In the genomic region with DNA sequence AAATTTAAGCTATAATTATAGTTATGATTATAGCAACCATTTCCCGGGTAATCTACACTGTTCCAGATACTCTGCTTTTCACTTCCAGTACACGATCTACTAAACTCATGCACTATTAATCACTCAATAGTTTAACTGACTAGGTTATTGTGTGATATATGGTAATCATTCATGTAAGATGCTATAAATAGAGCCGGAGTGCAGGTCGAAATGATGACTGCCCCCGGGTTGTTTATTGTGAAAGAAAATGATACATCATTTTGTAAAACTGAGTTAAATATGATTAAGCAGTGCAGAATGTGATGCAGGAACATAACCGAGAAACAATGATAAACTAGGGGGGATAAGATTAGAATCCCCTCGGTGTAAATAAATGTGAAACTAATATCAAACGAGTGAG, we compare ENCODE assay signal across 24 cellular contexts.
"Had no signal": no experiment of that assay in that cellular context is flagged by ENCODE, and none has a peak within 500 bp of the region (broad histone marks: within the 10 kb centered on the region; RNA-seq: fewer than 3 reads in every experiment).

No MANE protein-coding gene starts in this region.

- H3K4me3 Mint-ChIP-seq: activated CD4-positive, alpha-beta memory T cell treated with anti-CD3 and anti-CD28 coated beads for 36 hours; activated naive CD4-positive, alpha-beta T cell treated with anti-CD3 and anti-CD28 coated beads, Interleukin-2, amount 10 ng/mL, durations not matched to agents 7 days and 5 days; activated naive CD8-positive, alpha-beta T cell treated with anti-CD3 and anti-CD28 coated beads, Interleukin-2, amount 10 ng/mL, durations not matched to agents 7 days and 5 days; activated T-cell treated with anti-CD3 and anti-CD28 coated beads, Interleukin-2, amount 50 U/mL, for 24 hours; natural killer cell treated with Interleukin-12 subunit alpha and Interleukin-12 subunit beta and Interleukin-15 and Interleukin-18, amount 100 ng/mL, for 72 hours; T-helper 2 cell treated with Interferon-gamma antibody and Interleukin-4, amounts not matched to agents 5 μg/mL and 100 μg/mL, for 36 hours had no signal

- H3K36me3 ChIP-seq: colonic mucosa, left lung, lower lobe of right lung had no signal

- H3K9me3 ChIP-seq: colonic mucosa, left lung, lower lobe of right lung, mucosa of descending colon, testis had no signal

- H3K27ac ChIP-seq: colonic mucosa, dorsolateral prefrontal cortex, left lung, lower lobe of right lung, testis had no signal

- H3K4me3 ChIP-seq: colonic mucosa, dorsolateral prefrontal cortex, left lung, lower lobe of right lung, mucosa of descending colon, testis had no signal

- ATAC-seq: left lung; lower lobe of right lung; mucosa of descending colon; natural killer cell treated with Interleukin-12 subunit alpha and Interleukin-12 subunit beta and Interleukin-15 and Interleukin-18, amount 100 ng/mL, for 72 hours; right cardiac atrium had no signal

- H3K4me1 Mint-ChIP-seq: activated naive CD4-positive, alpha-beta T cell treated with anti-CD3 and anti-CD28 coated beads, Interleukin-2, amount 10 ng/mL, durations not matched to agents 7 days and 5 days; activated naive CD8-positive, alpha-beta T cell treated with anti-CD3 and anti-CD28 coated beads, Interleukin-2, amount 10 ng/mL, durations not matched to agents 7 days and 5 days had no signal

- DNase-seq: activated CD4-positive, alpha-beta memory T cell treated with anti-CD3 and anti-CD28 coated beads for 36 hours; activated CD4-positive, alpha-beta T cell treated with anti-CD3 and anti-CD28 coated beads for 48 hours; activated CD4-positive, CD25-positive, alpha-beta regulatory T cell; activated CD8-positive, alpha-beta memory T cell treated with anti-CD3 and anti-CD28 coated beads, Interleukin-2, amount 50 U/mL, for 48 hours; activated gamma-delta T cell; activated naive CD4-positive, alpha-beta T cell treated with anti-CD3 and anti-CD28 coated beads, Interleukin-2, amount 10 ng/mL, durations not matched to agents 7 days and 5 days; activated naive CD8-positive, alpha-beta T cell treated with anti-CD3 and anti-CD28 coated beads, Interleukin-2, amount 10 ng/mL, durations not matched to agents 7 days and 5 days; activated T-cell treated with anti-CD3 and anti-CD28 coated beads, Interleukin-2, amount 50 U/mL, for 24 hours; amygdala; colonic mucosa; dorsolateral prefrontal cortex; effector memory CD4-positive, alpha-beta T cell; left lung; lower lobe of right lung; mucosa of descending colon; right cardiac atrium; stimulated activated CD4-positive, alpha-beta T cell treated with anti-CD3 and anti-CD28 coated beads, Interleukin-15, amount 100 ng/mL, for 24 hours; stimulated activated CD4-positive, alpha-beta T cell treated with anti-CD3 and anti-CD28 coated beads, Interleukin-2, amount 100 ng/mL, for 24 hours; stimulated activated naive CD4-positive, alpha-beta T cell; T-helper 1 cell; testis; trophoblast cell had no signal

- H3K36me3 Mint-ChIP-seq: activated CD4-positive, alpha-beta memory T cell treated with anti-CD3 and anti-CD28 coated beads for 36 hours; activated naive CD4-positive, alpha-beta T cell treated with anti-CD3 and anti-CD28 coated beads, Interleukin-2, amount 10 ng/mL, durations not matched to agents 7 days and 5 days; activated naive CD8-positive, alpha-beta T cell treated with anti-CD3 and anti-CD28 coated beads, Interleukin-2, amount 10 ng/mL, durations not matched to agents 7 days and 5 days; natural killer cell treated with Interleukin-12 subunit alpha and Interleukin-12 subunit beta and Interleukin-15 and Interleukin-18, amount 100 ng/mL, for 72 hours had no signal

- H3K9me3 Mint-ChIP-seq: activated CD4-positive, alpha-beta memory T cell treated with anti-CD3 and anti-CD28 coated beads for 36 hours; activated naive CD4-positive, alpha-beta T cell treated with anti-CD3 and anti-CD28 coated beads, Interleukin-2, amount 10 ng/mL, durations not matched to agents 7 days and 5 days; activated naive CD8-positive, alpha-beta T cell treated with anti-CD3 and anti-CD28 coated beads, Interleukin-2, amount 10 ng/mL, durations not matched to agents 7 days and 5 days; activated T-cell treated with anti-CD3 and anti-CD28 coated beads, Interleukin-2, amount 50 U/mL, for 24 hours; T-helper 2 cell treated with Interferon-gamma antibody and Interleukin-4, amounts not matched to agents 5 μg/mL and 100 μg/mL, for 36 hours had no signal

- H3K27me3 Mint-ChIP-seq: activated CD4-positive, alpha-beta memory T cell treated with anti-CD3 and anti-CD28 coated beads for 36 hours; activated naive CD4-positive, alpha-beta T cell treated with anti-CD3 and anti-CD28 coated beads, Interleukin-2, amount 10 ng/mL, durations not matched to agents 7 days and 5 days; activated T-cell treated with anti-CD3 and anti-CD28 coated beads, Interleukin-2, amount 50 U/mL, for 24 hours; natural killer cell treated with Interleukin-12 subunit alpha and Interleukin-12 subunit beta and Interleukin-15 and Interleukin-18, amount 100 ng/mL, for 72 hours had no signal

- H3K27ac Mint-ChIP-seq: activated CD4-positive, alpha-beta memory T cell treated with anti-CD3 and anti-CD28 coated beads for 36 hours; activated naive CD4-positive, alpha-beta T cell treated with anti-CD3 and anti-CD28 coated beads, Interleukin-2, amount 10 ng/mL, durations not matched to agents 7 days and 5 days; activated naive CD8-positive, alpha-beta T cell treated with anti-CD3 and anti-CD28 coated beads, Interleukin-2, amount 10 ng/mL, durations not matched to agents 7 days and 5 days; activated T-cell treated with anti-CD3 and anti-CD28 coated beads, Interleukin-2, amount 50 U/mL, for 24 hours; natural killer cell treated with Interleukin-12 subunit alpha and Interleukin-12 subunit beta and Interleukin-15 and Interleukin-18, amount 100 ng/mL, for 72 hours; T-helper 2 cell treated with Interferon-gamma antibody and Interleukin-4, amounts not matched to agents 5 μg/mL and 100 μg/mL, for 36 hours had no signal

- H3K4me1 ChIP-seq: colonic mucosa, left lung, lower lobe of right lung, testis had no signal

- H3K27me3 ChIP-seq: colonic mucosa, left lung, testis had no signal
